ENCODE assay signal across 8 cellular contexts in the genomic region with DNA sequence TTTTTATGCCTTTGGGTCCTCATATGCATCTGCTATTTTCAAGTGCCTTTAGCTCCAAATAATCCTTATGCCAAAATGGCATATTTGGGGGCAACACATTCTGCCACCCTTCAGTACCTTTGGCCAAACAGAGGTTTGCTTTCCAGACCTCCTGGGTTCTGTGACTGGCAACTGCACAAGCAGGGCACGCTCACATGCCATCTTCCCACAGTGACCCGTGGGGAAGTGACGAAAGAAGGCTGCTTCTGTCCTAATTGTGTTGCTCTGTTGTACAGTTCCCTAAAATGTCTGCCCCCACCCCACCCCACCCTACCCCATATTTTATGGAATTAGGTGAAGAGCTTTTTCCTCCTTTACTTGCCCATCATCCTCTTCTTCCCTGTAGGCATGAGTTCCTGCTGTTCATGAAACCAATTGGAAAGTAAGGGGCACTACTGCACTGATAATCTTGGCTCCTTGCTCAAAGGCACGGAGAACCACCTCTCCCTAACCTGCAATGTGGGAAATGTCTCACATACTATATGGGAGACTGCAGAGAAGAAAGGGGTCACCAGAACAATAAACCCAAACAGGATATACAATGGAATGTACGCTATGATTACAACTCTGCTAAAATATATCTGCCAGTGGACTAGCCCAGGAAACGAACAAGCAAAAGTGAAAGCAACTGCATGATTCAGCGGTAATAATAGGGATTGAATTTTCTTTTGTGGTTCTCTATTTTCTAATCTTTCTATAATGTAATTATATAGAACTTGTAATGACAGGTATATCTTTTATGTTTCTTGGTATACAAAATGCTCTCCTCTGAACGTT. TPM values are rescaled to one million over a fixed set of nuclear protein-coding genes. Genes with fewer than 3 reads are reported as not detected.
DNase-seq lines count a peak whose midpoint lies in the region; ATAC-seq and TF ChIP-seq lines count a peak whose summit lies in the region.

No MANE protein-coding gene starts in this region.

- ATAC-seq in left cardiac atrium: peak; percentile 58 to 72
- no peak for ATAC-seq in GM18861 (IDR thresholded peaks at IDR 0.05; ENCODE audit: unreplicated experiment)

- CTCF ChIA-PET in Calu3 (lab: Charles Lee): interaction anchor here (0.6 to 1.2 kb wide), 3 partner anchors 120 to 207 kb away, joined by 3 to 4 read pairs (median 3); no protein-coding TSS in a partner anchor

- TF ChIP-seq POLR2A in NB4 (IDR thresholded peaks at IDR 0.05; ENCODE audit: extremely low read depth, insufficient read length): no peak

- intact Hi-C loops in Calu3 (cut with micrococcal nuclease; ENCODE audit: unreplicated experiment) (no loop called here), left cardiac atrium (cut with DNase I) (loop anchor here in 1 of 2 donors (5.0 kb wide), 1 partner anchor 368 kb away; no protein-coding TSS in a partner anchor)
- intact Hi-C loops in activated T-helper 2 cell treated with anti-CD3 and anti-CD28 coated beads, Interferon-gamma antibody, Interleukin-2, Interleukin-4, amounts not matched to agents 10 μg/mL and 5 μg/mL and 100 μg/mL, durations not matched to agents 14 hours and 24 hours and 36 hours (cut with micrococcal nuclease): loop anchor here (2.0 kb wide), 2 partner anchors 38 to 46 kb away; a partner anchor contains a TSS

- H3K4me3 Mint-ChIP-seq in Calu3 (ENCODE audit: low read depth, unreplicated experiment): peak overlapping the region; percentile 70
- H3K4me3 Mint-ChIP-seq in activated T-helper 2 cell treated with anti-CD3 and anti-CD28 coated beads, Interferon-gamma antibody, Interleukin-2, Interleukin-4, amounts not matched to agents 10 μg/mL and 5 μg/mL and 100 μg/mL, durations not matched to agents 14 hours and 24 hours and 36 hours (ENCODE audit: low read depth): peak overlapping the region; percentile 86

- no peaks in the 10 kb centered on the region for H3K27me3 Mint-ChIP-seq in Calu3 (ENCODE audit: unreplicated experiment)
- no peaks in the 10 kb centered on the region for H3K27me3 Mint-ChIP-seq in activated T-helper 2 cell treated with anti-CD3 and anti-CD28 coated beads, Interferon-gamma antibody, Interleukin-2, Interleukin-4, amounts not matched to agents 10 μg/mL and 5 μg/mL and 100 μg/mL, durations not matched to agents 14 hours and 24 hours and 36 hours (ENCODE audit: low read depth)

- no peaks in the 10 kb centered on the region for H3K36me3 Mint-ChIP-seq in Calu3 (ENCODE audit: insufficient read depth, unreplicated experiment)
- H3K36me3 Mint-ChIP-seq in activated T-helper 2 cell treated with anti-CD3 and anti-CD28 coated beads, Interferon-gamma antibody, Interleukin-2, Interleukin-4, amounts not matched to agents 10 μg/mL and 5 μg/mL and 100 μg/mL, durations not matched to agents 14 hours and 24 hours and 36 hours (ENCODE audit: low read depth): peaks cover 16% of the 10 kb centered on the region

- peak overlapping the region; percentile 86 for H3K27ac Mint-ChIP-seq in Calu3 (ENCODE audit: unreplicated experiment)
- peak overlapping the region; percentile 99 for H3K27ac Mint-ChIP-seq in activated T-helper 2 cell treated with anti-CD3 and anti-CD28 coated beads, Interferon-gamma antibody, Interleukin-2, Interleukin-4, amounts not matched to agents 10 μg/mL and 5 μg/mL and 100 μg/mL, durations not matched to agents 14 hours and 24 hours and 36 hours

- DNase-seq in Calu3: no peak
- DNase-seq in NB4 (ENCODE audit: low read depth): peak; percentile 82
- DNase-seq in activated T-helper 2 cell treated with anti-CD3 and anti-CD28 coated beads, Interferon-gamma antibody, Interleukin-2, Interleukin-4, amounts not matched to agents 10 μg/mL and 5 μg/mL and 100 μg/mL, durations not matched to agents 14 hours and 24 hours and 36 hours (ENCODE audit: low spot score): peak; percentile 34
- peak; percentile 45 for DNase-seq in left cardiac atrium
- DNase-seq in stimulated activated CD8-positive, alpha-beta memory T cell treated with anti-CD3 and anti-CD28 coated beads, Interleukin-4, amount 100 ng/mL, for 48 hours: peak; percentile 69
- no peak for DNase-seq in SHP77 treated with DMSO at 0.1 percent for 48 hours (lab: John Stamatoyannopoulos, UW)
- no peak for DNase-seq in NCI-H774 (lab: John Stamatoyannopoulos, UW)

- peak overlapping the region; percentile 67 for H3K4me3 ChIP-seq in NB4 (ENCODE audit: low read depth, low read length)

- peaks cover 21% of the 10 kb centered on the region for H3K4me1 Mint-ChIP-seq in Calu3 (ENCODE audit: low read depth, unreplicated experiment)
- peaks cover 57% of the 10 kb centered on the region for H3K4me1 Mint-ChIP-seq in activated T-helper 2 cell treated with anti-CD3 and anti-CD28 coated beads, Interferon-gamma antibody, Interleukin-2, Interleukin-4, amounts not matched to agents 10 μg/mL and 5 μg/mL and 100 μg/mL, durations not matched to agents 14 hours and 24 hours and 36 hours (ENCODE audit: low read depth)

- no peaks in the 10 kb centered on the region for H3K9me3 Mint-ChIP-seq in Calu3 (ENCODE audit: low read depth, unreplicated experiment)
- H3K9me3 Mint-ChIP-seq in activated T-helper 2 cell treated with anti-CD3 and anti-CD28 coated beads, Interferon-gamma antibody, Interleukin-2, Interleukin-4, amounts not matched to agents 10 μg/mL and 5 μg/mL and 100 μg/mL, durations not matched to agents 14 hours and 24 hours and 36 hours: no peaks in the 10 kb centered on the region

- TF ChIP-seq CTCF in Calu3 (IDR thresholded peaks at IDR 0.05; ENCODE audit: unreplicated experiment): no peak
- TF ChIP-seq CTCF in NB4 (IDR thresholded peaks at IDR 0.05; ENCODE audit: low read depth, low read length): no peak

- BruUV-seq in Calu3 (replicated peaks; lab: Mats Ljungman, UMichigan): no TSS peak

RNA-seq across cellular contexts. Expression of a gene that starts 3.3 kb away (rescaled TPM):
- total RNA-seq in Calu3 (2022) (0.14 and 0.51 TPM in 2 replicates), left cardiac atrium (1 to 10 TPM; 1.0 to 1.3 TPM)
- 37.8 and 41.9 TPM in 2 replicates for total RNA-seq in activated T-helper 2 cell treated with anti-CD3 and anti-CD28 coated beads, Interferon-gamma antibody, Interleukin-2, Interleukin-4, amounts not matched to agents 10 μg/mL and 5 μg/mL and 100 μg/mL, durations not matched to agents 14 hours and 24 hours and 36 hours

RNA-seq across cellular contexts. Expression of a gene that starts 19.8 kb away (rescaled TPM):
- total RNA-seq in Calu3 (2022) (not detected in 2 replicates), left cardiac atrium (not detected)
- not detected in 2 replicates for total RNA-seq in activated T-helper 2 cell treated with anti-CD3 and anti-CD28 coated beads, Interferon-gamma antibody, Interleukin-2, Interleukin-4, amounts not matched to agents 10 μg/mL and 5 μg/mL and 100 μg/mL, durations not matched to agents 14 hours and 24 hours and 36 hours

RNA-seq across cellular contexts. Expression of a gene that starts 37.6 kb away (rescaled TPM):
- total RNA-seq in Calu3 (2022) (3.4 and 4.1 TPM in 2 replicates), left cardiac atrium (1 to 10 TPM; 6.3 to 6.5 TPM)
- total RNA-seq in activated T-helper 2 cell treated with anti-CD3 and anti-CD28 coated beads, Interferon-gamma antibody, Interleukin-2, Interleukin-4, amounts not matched to agents 10 μg/mL and 5 μg/mL and 100 μg/mL, durations not matched to agents 14 hours and 24 hours and 36 hours: 4.5 and 4.8 TPM in 2 replicates

RNA-seq across cellular contexts. Expression of a gene that starts 46.3 kb away (rescaled TPM):
- 309 and 320 TPM in 2 replicates for total RNA-seq in Calu3 (2022)
- 177 and 194 TPM in 2 replicates for total RNA-seq in activated T-helper 2 cell treated with anti-CD3 and anti-CD28 coated beads, Interferon-gamma antibody, Interleukin-2, Interleukin-4, amounts not matched to agents 10 μg/mL and 5 μg/mL and 100 μg/mL, durations not matched to agents 14 hours and 24 hours and 36 hours
- 100 to 1,000 TPM; 132 to 152 TPM for total RNA-seq in left cardiac atrium

Comparison
In these comparisons a context has a peak if more than half of its experiments do, and no peak if none do; other contexts are left out.
1. DNase-seq: peak in NB4 (single experiment), activated T-helper 2 cell treated with anti-CD3 and anti-CD28 coated beads, Interferon-gamma antibody, Interleukin-2, Interleukin-4, amounts not matched to agents 10 μg/mL and 5 μg/mL and 100 μg/mL, durations not matched to agents 14 hours and 24 hours and 36 hours (single experiment), left cardiac atrium (single experiment) and stimulated activated CD8-positive, alpha-beta memory T cell treated with anti-CD3 and anti-CD28 coated beads, Interleukin-4, amount 100 ng/mL, for 48 hours (single experiment); none in Calu3 (single experiment), SHP77 treated with DMSO at 0.1 percent for 48 hours (single experiment) and NCI-H774 (single experiment).
2. RNA of a gene that starts 3.3 kb away (total RNA-seq): 37.8 to 41.9 TPM in activated T-helper 2 cell treated with anti-CD3 and anti-CD28 coated beads, Interferon-gamma antibody, Interleukin-2, Interleukin-4, amounts not matched to agents 10 μg/mL and 5 μg/mL and 100 μg/mL, durations not matched to agents 14 hours and 24 hours and 36 hours; 1.0 to 1.3 TPM in left cardiac atrium and 0.14 to 0.51 TPM in Calu3; every median in the first group is over 10 times any median in the second.